In the genomic region with DNA sequence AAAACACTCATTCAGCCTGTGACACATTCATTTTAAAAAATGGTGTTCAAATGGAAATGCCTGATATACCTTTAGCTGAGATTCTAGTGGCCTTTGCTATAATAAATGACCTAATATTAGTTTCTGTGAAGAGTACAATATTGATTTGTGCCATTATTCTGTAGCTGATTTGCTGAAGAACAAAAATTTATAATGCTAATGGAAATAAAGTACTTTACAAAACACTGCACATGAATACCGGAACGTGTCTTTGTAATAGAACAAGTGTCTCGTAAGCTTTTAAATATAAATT, we compare ENCODE assay signal across 9 cellular contexts.
"Had no signal": no experiment of that assay in that cellular context is flagged by ENCODE, and none has a peak within 500 bp of the region (broad histone marks: within the 10 kb centered on the region; RNA-seq: fewer than 3 reads in every experiment).

No MANE protein-coding gene starts in this region.

- H3K4me1 Mint-ChIP-seq: activated CD4-positive, alpha-beta T cell treated with anti-CD3 and anti-CD28 coated beads for 36 hours; memory B cell; nephron; stimulated activated naive B cell treated with anti-CD40 and anti-IgM and Interleukin-4, amounts not matched to agents 10 μg/mL and 1 μg/mL and 100 μg/mL, for 72 hours had no signal

- H3K9me3 ChIP-seq: transverse colon had no signal

- H3K27ac Mint-ChIP-seq: activated CD4-positive, alpha-beta T cell treated with anti-CD3 and anti-CD28 coated beads for 36 hours; effector memory CD8-positive, alpha-beta T cell; memory B cell; nephron; stimulated activated naive B cell treated with anti-CD40 and anti-IgM and Interleukin-4, amounts not matched to agents 10 μg/mL and 1 μg/mL and 100 μg/mL, for 72 hours; T-helper 2 cell treated with Interferon-gamma antibody and Interleukin-4, amounts not matched to agents 5 μg/mL and 100 μg/mL, for 36 hours had no signal

- H3K27me3 ChIP-seq: transverse colon had no signal

- H3K4me3 ChIP-seq: transverse colon had no signal

- H3K27ac ChIP-seq: transverse colon had no signal

- H3K27me3 Mint-ChIP-seq: activated CD4-positive, alpha-beta T cell treated with anti-CD3 and anti-CD28 coated beads for 36 hours; effector memory CD8-positive, alpha-beta T cell; memory B cell; stimulated activated naive B cell treated with anti-CD40 and anti-IgM and Interleukin-4, amounts not matched to agents 10 μg/mL and 1 μg/mL and 100 μg/mL, for 72 hours had no signal

- H3K9me3 Mint-ChIP-seq: effector memory CD8-positive, alpha-beta T cell; memory B cell; nephron; stimulated activated naive B cell treated with anti-CD40 and anti-IgM and Interleukin-4, amounts not matched to agents 10 μg/mL and 1 μg/mL and 100 μg/mL, for 72 hours; T-helper 2 cell treated with Interferon-gamma antibody and Interleukin-4, amounts not matched to agents 5 μg/mL and 100 μg/mL, for 36 hours had no signal

- H3K4me1 ChIP-seq: transverse colon had no signal

- H3K4me3 Mint-ChIP-seq: activated CD4-positive, alpha-beta T cell treated with anti-CD3 and anti-CD28 coated beads for 36 hours; effector memory CD8-positive, alpha-beta T cell; memory B cell; nephron; stimulated activated naive B cell treated with anti-CD40 and anti-IgM and Interleukin-4, amounts not matched to agents 10 μg/mL and 1 μg/mL and 100 μg/mL, for 72 hours; T-helper 2 cell treated with Interferon-gamma antibody and Interleukin-4, amounts not matched to agents 5 μg/mL and 100 μg/mL, for 36 hours had no signal

- H3K36me3 ChIP-seq: transverse colon had no signal

- DNase-seq: central memory CD4-positive, alpha-beta T cell; effector memory CD8-positive, alpha-beta T cell; substantia nigra had no signal
